1 cellular context compared by ENCODE assay signal in the genomic region with DNA sequence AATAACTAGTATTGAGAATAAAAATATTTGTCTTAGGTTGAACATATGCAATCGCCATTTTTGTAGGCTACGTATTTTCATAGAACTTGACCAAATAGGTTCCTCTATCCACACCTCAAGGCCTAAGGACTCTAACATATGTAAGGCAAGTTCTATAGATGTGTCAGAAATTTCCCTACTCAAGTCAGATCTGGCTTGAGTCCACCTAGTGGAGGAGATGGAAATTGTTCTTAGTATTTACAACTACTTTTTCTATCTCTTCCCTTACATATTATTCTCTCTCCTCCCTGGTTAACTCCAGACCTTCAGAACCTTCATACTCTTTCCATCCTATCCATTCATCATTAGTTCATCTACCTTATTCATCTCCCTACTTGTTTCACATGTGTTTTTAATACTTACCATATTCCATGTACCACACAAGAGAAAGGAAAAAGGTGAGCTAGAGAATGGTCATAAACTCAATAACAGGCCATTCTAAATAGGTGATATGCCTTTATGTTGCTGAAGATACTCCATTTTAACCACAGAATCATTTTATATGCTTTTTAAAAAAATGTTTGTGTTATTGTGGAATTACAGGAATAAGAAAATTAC.
TF ChIP-seq lines count a peak whose summit lies in the region.

No MANE protein-coding gene starts in this region.

TF ChIP-seq in A549, 52 proteins besides CTCF, POLR2A, EP300 and RAD21:
- TF ChIP-seq, protein P1, sequence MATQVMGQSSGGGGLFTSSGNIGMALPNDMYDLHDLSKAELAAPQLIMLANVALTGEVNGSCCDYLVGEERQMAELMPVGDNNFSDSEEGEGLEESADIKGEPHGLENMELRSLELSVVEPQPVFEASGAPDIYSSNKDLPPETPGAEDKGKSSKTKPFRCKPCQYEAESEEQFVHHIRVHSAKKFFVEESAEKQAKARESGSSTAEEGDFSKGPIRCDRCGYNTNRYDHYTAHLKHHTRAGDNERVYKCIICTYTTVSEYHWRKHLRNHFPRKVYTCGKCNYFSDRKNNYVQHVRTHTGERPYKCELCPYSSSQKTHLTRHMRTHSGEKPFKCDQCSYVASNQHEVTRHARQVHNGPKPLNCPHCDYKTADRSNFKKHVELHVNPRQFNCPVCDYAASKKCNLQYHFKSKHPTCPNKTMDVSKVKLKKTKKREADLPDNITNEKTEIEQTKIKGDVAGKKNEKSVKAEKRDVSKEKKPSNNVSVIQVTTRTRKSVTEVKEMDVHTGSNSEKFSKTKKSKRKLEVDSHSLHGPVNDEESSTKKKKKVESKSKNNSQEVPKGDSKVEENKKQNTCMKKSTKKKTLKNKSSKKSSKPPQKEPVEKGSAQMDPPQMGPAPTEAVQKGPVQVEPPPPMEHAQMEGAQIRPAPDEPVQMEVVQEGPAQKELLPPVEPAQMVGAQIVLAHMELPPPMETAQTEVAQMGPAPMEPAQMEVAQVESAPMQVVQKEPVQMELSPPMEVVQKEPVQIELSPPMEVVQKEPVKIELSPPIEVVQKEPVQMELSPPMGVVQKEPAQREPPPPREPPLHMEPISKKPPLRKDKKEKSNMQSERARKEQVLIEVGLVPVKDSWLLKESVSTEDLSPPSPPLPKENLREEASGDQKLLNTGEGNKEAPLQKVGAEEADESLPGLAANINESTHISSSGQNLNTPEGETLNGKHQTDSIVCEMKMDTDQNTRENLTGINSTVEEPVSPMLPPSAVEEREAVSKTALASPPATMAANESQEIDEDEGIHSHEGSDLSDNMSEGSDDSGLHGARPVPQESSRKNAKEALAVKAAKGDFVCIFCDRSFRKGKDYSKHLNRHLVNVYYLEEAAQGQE (IDR thresholded peaks at IDR 0.05): no peak
- no peak for TF ChIP-seq RARB (CRISPR knock-in tag; IDR thresholded peaks at IDR 0.05)
- peak; percentile 44; the same call in 2 of the 3 replicates for TF ChIP-seq SMC3 (IDR thresholded peaks at IDR 0.05)
- no peak for TF ChIP-seq BHLHE40 (IDR thresholded peaks at IDR 0.05; ENCODE audit: low read depth, low read length)
- TF ChIP-seq RCOR1 (IDR thresholded peaks at IDR 0.05; ENCODE audit: low read depth, low read length): no peak
TF ChIP-seq in A549: peak in this region for 1.
